Comparison of ENCODE assay signal across 8 cellular contexts in the genomic region with DNA sequence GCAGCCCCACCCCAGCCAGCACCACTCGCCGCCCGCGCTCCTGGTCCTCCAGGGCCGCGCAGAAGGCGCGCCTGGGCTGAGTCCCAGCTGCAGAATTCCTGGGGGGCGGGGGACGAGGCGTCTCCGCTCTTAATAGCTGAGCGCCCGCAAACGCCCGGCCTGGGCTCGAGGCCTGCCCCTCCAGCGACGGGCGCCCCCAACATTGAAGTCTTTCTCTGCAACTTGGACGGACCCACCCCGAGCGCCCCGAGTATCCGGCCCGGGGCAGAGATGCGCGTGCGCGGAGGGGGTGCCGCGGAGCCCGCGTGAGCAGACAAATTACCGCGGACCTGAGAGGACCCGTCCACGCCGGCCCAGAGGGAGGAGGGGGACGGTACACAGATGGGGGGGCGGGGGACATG. TPM values are rescaled to one million over a fixed set of nuclear protein-coding genes. Genes with fewer than 3 reads are reported as not detected.
A peak's percentile ranks its signal among the peaks of the same experiment; 100 is the strongest.
DNase-seq lines count a peak whose midpoint lies in the region; ATAC-seq and TF ChIP-seq lines count a peak whose summit lies in the region.

No MANE protein-coding gene starts in this region.

- intact Hi-C loops in activated CD4-positive, alpha-beta T cell treated with anti-CD3 and anti-CD28 coated beads for 36 hours (cut with DNase I, micrococcal nuclease): loop anchor here in 1 of 2 experiments (10.0 kb wide), 1 partner anchor 537 kb away; a partner anchor contains a TSS

- H3K4me1 Mint-ChIP-seq in activated CD4-positive, alpha-beta T cell treated with anti-CD3 and anti-CD28 coated beads for 36 hours: peaks cover 10% of the 10 kb centered on the region

- CTCF ChIA-PET in activated CD4-positive, alpha-beta T cell treated with anti-CD3 and anti-CD28 coated beads for 36 hours (lab: Charles Lee): interaction anchor here (1.3 to 2.5 kb wide), 3 partner anchors 51 to 146 kb away, joined by 3 to 7 read pairs (median 6); no protein-coding TSS in a partner anchor

- H3K9ac ChIP-seq in ES-I3 (ENCODE audit: low read depth, low read length): peak overlapping the region; percentile 81; the same call in 1 of the 2 replicates

- peak; percentile 42 for DNase-seq in activated CD4-positive, alpha-beta T cell treated with anti-CD3 and anti-CD28 coated beads for 36 hours
- DNase-seq in omental fat pad (ENCODE audit: low spot score): no peak
- no peak for DNase-seq in NCI-H2107 (lab: John Stamatoyannopoulos, UW)

- H3K9me3 Mint-ChIP-seq in activated CD4-positive, alpha-beta T cell treated with anti-CD3 and anti-CD28 coated beads for 36 hours (ENCODE audit: low read depth): no peaks in the 10 kb centered on the region

- H3K27me3 Mint-ChIP-seq in activated CD4-positive, alpha-beta T cell treated with anti-CD3 and anti-CD28 coated beads for 36 hours: peaks cover 28% of the 10 kb centered on the region

- peak; percentile 43 for ATAC-seq in activated CD4-positive, alpha-beta T cell treated with anti-CD3 and anti-CD28 coated beads for 36 hours
- ATAC-seq in esophagus mucosa (peak; percentile 43), omental fat pad (ENCODE audit: low FRiP score) (peak; percentile 30), GM21717 (IDR thresholded peaks at IDR 0.05; ENCODE audit: unreplicated experiment) (no peak), GM18858 (IDR thresholded peaks at IDR 0.05; ENCODE audit: unreplicated experiment) (no peak), GM21390 (IDR thresholded peaks at IDR 0.05; ENCODE audit: unreplicated experiment) (no peak)

- no peaks in the 10 kb centered on the region for H3K9me3 ChIP-seq in ES-I3 (ENCODE audit: control insufficient read depth, insufficient read depth, low read length)

- H3K4me3 Mint-ChIP-seq in activated CD4-positive, alpha-beta T cell treated with anti-CD3 and anti-CD28 coated beads for 36 hours: peak overlapping the region; percentile 50

- no peak for TF ChIP-seq CTCF in omental fat pad (IDR thresholded peaks at IDR 0.05)

- no peaks in the 10 kb centered on the region for H3K36me3 Mint-ChIP-seq in activated CD4-positive, alpha-beta T cell treated with anti-CD3 and anti-CD28 coated beads for 36 hours (ENCODE audit: low read depth)

- POLR2A ChIA-PET in activated CD4-positive, alpha-beta T cell treated with anti-CD3 and anti-CD28 coated beads for 36 hours (lab: Charles Lee): no interaction called here

- H3K4me1 ChIP-seq in ES-I3 (ENCODE audit: insufficient read depth, low read length): peaks cover 25% of the 10 kb centered on the region

- no peaks in the 10 kb centered on the region for H3K36me3 ChIP-seq in ES-I3 (ENCODE audit: insufficient read depth, low read length)

- H3K27ac Mint-ChIP-seq in activated CD4-positive, alpha-beta T cell treated with anti-CD3 and anti-CD28 coated beads for 36 hours: no peak overlapping the region

RNA-seq across cellular contexts. Expression of a gene that starts 6.7 kb away (rescaled TPM):
- under 1 TPM in 1 of 2 experiments, not detected in 1; 0.04 TPM for total RNA-seq in activated CD4-positive, alpha-beta T cell treated with anti-CD3 and anti-CD28 coated beads for 36 hours
- total RNA-seq in esophagus mucosa (3.6 TPM), omental fat pad (1 to 10 TPM; 1.6 to 6.6 (median 4.4) TPM)

Comparison
In these comparisons a context has a peak if more than half of its experiments do, and no peak if none do; other contexts are left out.
1. ATAC-seq: peak in activated CD4-positive, alpha-beta T cell treated with anti-CD3 and anti-CD28 coated beads for 36 hours (single experiment), esophagus mucosa (single experiment) and omental fat pad (single experiment); none in GM21717 (single experiment), GM18858 (single experiment) and GM21390 (single experiment).